In genomic region chr4:15682790-15683495, GRCh38 we compare ENCODE assay signal across 8 cellular contexts. TPM values are rescaled to one million over a fixed set of nuclear protein-coding genes. Genes with fewer than 3 reads are reported as not detected.
DNase-seq lines count a peak whose midpoint lies in the region; ATAC-seq, FAIRE-seq and TF ChIP-seq lines count a peak whose summit lies in the region.

No MANE protein-coding gene starts in this region.

- no peaks in the 10 kb centered on the region for H3K9me1 ChIP-seq in K562 (ENCODE audit: control insufficient read depth, insufficient read depth, low read length)

- ATAC-seq in K562 (no peak), HG03159 (IDR thresholded peaks at IDR 0.05; ENCODE audit: unreplicated experiment) (no peak), GM19455 (IDR thresholded peaks at IDR 0.05; ENCODE audit: unreplicated experiment) (no peak)

- no TSS peak for BruUV-seq in K562 (replicated peaks; lab: Mats Ljungman, UMichigan)

- H3K4me1 ChIP-seq in HUES64 (ENCODE audit: insufficient read depth, low read length), result peaks cover 44% of the 10 kb centered on the region
- H3K4me1 ChIP-seq in K562 (replicated peaks in 1 of 2; ENCODE audit: control insufficient read depth in 2 of 2, insufficient read depth in 2 of 2, low read length in 2 of 2), result peaks cover 4 to 5% of the 10 kb centered on the region in 2 experiments; a peak in 1 of 5 replicates
- H3K4me1 ChIP-seq in mucosa of rectum (ENCODE audit: control insufficient read depth in 2 of 2, insufficient read depth in 2 of 2, low read length in 2 of 2), result peaks cover 3 to 11% of the 10 kb centered on the region in 2 donors

- in situ Hi-C loops in K562 (cut with MboI), result no loop called here

- peaks cover 70% of the 10 kb centered on the region for H3K79me2 ChIP-seq in K562 (ENCODE audit: control insufficient read depth, insufficient read depth, low read length)

- no peaks in the 10 kb centered on the region for H3K27me3 ChIP-seq in HUES64 (ENCODE audit: insufficient read depth, low read length)
- no peaks in the 10 kb centered on the region for H3K27me3 ChIP-seq in K562 (ENCODE audit: control insufficient read depth in 2 of 2, insufficient read depth in 2 of 2, low read length in 2 of 2)
- H3K27me3 ChIP-seq in mucosa of rectum (ENCODE audit: control insufficient read depth in 2 of 2, insufficient read depth in 2 of 2, low read length in 2 of 2), result no peaks in the 10 kb centered on the region

- peak overlapping the region; percentile 86 for H3K4me3 ChIP-seq in AG09309 (ENCODE audit: control insufficient read depth, low read depth, low read length)
- H3K4me3 ChIP-seq in HUES64 (ENCODE audit: low read length), result peak overlapping the region; percentile 87
- peak overlapping the region; percentile 67 for H3K4me3 ChIP-seq in K562
- H3K4me3 ChIP-seq in mucosa of rectum (ENCODE audit: low read length in 2 of 2), result peak overlapping the region; percentile 91 to 95

- peak overlapping the region; percentile 97 for H3K27ac ChIP-seq in HUES64 (ENCODE audit: low read depth, low read length)
- H3K27ac ChIP-seq in K562 (ENCODE audit: extremely low read depth, low read depth, low read length), result 0 out of 3 replicates have a peak overlapping the region, but pooled peaks have one; percentile 87
- peak overlapping the region; percentile 94 to 98 for H3K27ac ChIP-seq in mucosa of rectum (ENCODE audit: low read depth in 2 of 2, low read length in 2 of 2)

- WGBS in HUES64, result 61% methylated on average over 5 of the region's 6 CpGs
- 27% methylated on average over 6 of the region's 6 CpGs for WGBS in K562 (ENCODE audit: insufficient coverage, low coverage, missing lambda C conversion rate)

- CTCF ChIA-PET in K562 (lab: Yijun Ruan, JAX; ENCODE audit: low intra/inter-chr PET ratio), result no interaction called here

- no peak for TF ChIP-seq EP300 in K562 (IDR thresholded peaks at IDR 0.05; ENCODE audit: low read length)

- intact Hi-C loops in K562 (cut with micrococcal nuclease), result loop anchor here (10.0 kb wide), 1 partner anchor 542 kb away; the partner anchor contains the start of gene TAPT1

- H3K9me3 ChIP-seq in HUES64 (ENCODE audit: insufficient read depth, low read depth, low read length) (no peaks in the 10 kb centered on the region), K562 (replicated peaks; ENCODE audit: control insufficient read depth, insufficient read depth, low read depth, low read length) (no peaks in the 10 kb centered on the region), mucosa of rectum (ENCODE audit: control insufficient read depth in 2 of 2, low read length in 2 of 2) (no peaks in the 10 kb centered on the region)

- POLR2A ChIA-PET in K562 (lab: Yijun Ruan, JAX), result interaction anchor here (0.5 to 2.2 kb wide), 2 partner anchors 27 to 167 kb away, joined by 7 to 9 read pairs; no protein-coding TSS in a partner anchor

- DNase-seq in AG09309 (ENCODE audit: low read depth) (no peak), K562 (ENCODE audit: extremely low read depth in 1 of 4, low spot score in 3 of 4) (no peak), NCI-H526 treated with DMSO at 0.1 percent for 48 hours (lab: John Stamatoyannopoulos, UW) (no peak), NCI-H1092 (lab: John Stamatoyannopoulos, UW) (no peak)

- peak overlapping the region; percentile 93 for H3K4me2 ChIP-seq in K562 (ENCODE audit: insufficient read depth, low read length)

- peak overlapping the region; percentile 96 for H3K9ac ChIP-seq in HUES64 (ENCODE audit: low read depth, low read length)
- H3K9ac ChIP-seq in K562 (ENCODE audit: insufficient read depth in 1 of 2, low read depth in 2 of 2, low read length in 2 of 2), result peak overlapping the region in 1 of 2 experiments; percentile 96; a peak in 2 of 4 replicates
- H3K9ac ChIP-seq in mucosa of rectum (ENCODE audit: low read depth in 1 of 2, low read length in 2 of 2), result peak overlapping the region in 1 of 2 donors; percentile 98

- TF ChIP-seq RAD21 in K562 (CRISPR knock-in tag; conservative IDR thresholded peaks at IDR 0.05 in 1 of 2, IDR thresholded peaks at IDR 0.05 in 1 of 2), result no peak

- TF ChIP-seq CTCF in AG09309 (IDR thresholded peaks at IDR 0.05; ENCODE audit: control insufficient read depth, insufficient read depth, low read depth, low read length, missing control alignments) (no peak), K562 (IDR thresholded peaks at IDR 0.05 in 2 of 3, conservative IDR thresholded peaks at IDR 0.05 in 1 of 3; ENCODE audit: insufficient read depth in 2 of 3, low read depth in 1 of 3, low read length in 3 of 3) (no peak)

- H3K36me3 ChIP-seq in HUES64 (ENCODE audit: insufficient read depth, low read length) (peaks cover 37% of the 10 kb centered on the region), K562 (ENCODE audit: control insufficient read depth, insufficient read depth, low read length) (peaks cover 43% of the 10 kb centered on the region), mucosa of rectum (ENCODE audit: control insufficient read depth in 2 of 2, insufficient read depth in 2 of 2, low read length in 2 of 2) (peaks cover 18 to 21% of the 10 kb centered on the region in 2 donors)

- TF ChIP-seq POLR2A in K562 (conservative IDR thresholded peaks at IDR 0.05), result no peak

- peak overlapping the region; percentile 92; the same call in 1 of the 2 replicates for H2AFZ ChIP-seq in K562 (ENCODE audit: low read depth, low read length)

- H4K20me1 ChIP-seq in K562 (replicated peaks; ENCODE audit: control insufficient read depth, insufficient read depth, low read length), result no peaks in the 10 kb centered on the region

- FAIRE-seq in K562 (lab: Jason Lieb, UNC), result no peak

RNA-seq across cellular contexts. Expression of gene FAM200B, which starts 1.3 kb away (rescaled TPM):
- polyA plus RNA-seq in HUES64 (2013, experiment 1 of 2), result 26.5 TPM
- polyA plus RNA-seq in HUES64 (2013, experiment 2 of 2), result 27.7 TPM
- 8.1 and 22.4 TPM in 2 replicates for total RNA-seq in K562 (2011; cell fraction: chromatin; rRNA removed; ENCODE audit: low replicate concordance)
- total RNA-seq in K562 (2011; cell fraction: nucleolus; rRNA removed), result 4.8 and 5.4 TPM in 2 replicates
- total RNA-seq in K562 (2011; cell fraction: nucleoplasm; rRNA removed), result 8.8 and 11.5 TPM in 2 replicates
- total RNA-seq in K562 (2014; rRNA removed) (17.4 and 21.3 TPM in 2 replicates), K562 (2014; rRNA removed; fragmentation: Illumina TruSeq; extraction: Trizol) (25.5 and 31.8 TPM in 2 replicates), K562 (2015; rRNA removed; fragmentation: Illumina TruSeq; extraction: Trizol) (33.4 and 36.3 TPM in 2 replicates), K562 (2021) (23.2 and 25.4 TPM in 2 replicates)
- polyA plus RNA-seq in K562 (2011; rRNA removed) (21.9 and 22.6 TPM in 2 replicates), K562 (2014; fragmentation: Illumina TruSeq; extraction: Trizol) (39.1 and 48.0 TPM in 2 replicates), K562 (2014; fragmentation: Nextera tagmentation; extraction: Ambion mirVana) (10 to 100 TPM; 23.2 to 27.6 TPM), K562 (2014; rRNA removed) (23.3 and 30.3 TPM in 2 replicates)
- polyA plus RNA-seq in K562 (2011; cell fraction: cytosol; rRNA removed), result 5.5 and 12.1 TPM in 2 replicates
- 25.6 and 39.2 TPM in 2 replicates for polyA plus RNA-seq in K562 (2011; cell fraction: nucleus; rRNA removed)
- polyA plus RNA-seq in K562 (2012), result 44.3 and 49.2 TPM in 2 replicates
- polyA minus RNA-seq in K562 (2011; rRNA and poly(A)+ RNA removed), result 12.2 and 17.3 TPM in 2 replicates
- 5.6 and 8.2 TPM in 2 replicates for polyA minus RNA-seq in K562 (2011; cell fraction: cytosol; rRNA and poly(A)+ RNA removed)
- polyA minus RNA-seq in K562 (2011; cell fraction: nucleus; rRNA and poly(A)+ RNA removed), result 14.4 and 34.0 TPM in 2 replicates

RNA-seq across cellular contexts. Expression of gene BST1, which starts 19.9 kb away (rescaled TPM):
- 0.45 TPM for polyA plus RNA-seq in HUES64 (2013, experiment 1 of 2)
- polyA plus RNA-seq in HUES64 (2013, experiment 2 of 2), result 0.82 TPM
- not detected in 2 replicates for total RNA-seq in K562 (2011; cell fraction: chromatin; rRNA removed; ENCODE audit: low replicate concordance)
- not detected in 2 replicates for total RNA-seq in K562 (2011; cell fraction: nucleolus; rRNA removed)
- total RNA-seq in K562 (2011; cell fraction: nucleoplasm; rRNA removed), result not detected in 2 replicates
- not detected in 2 replicates for total RNA-seq in K562 (2014; rRNA removed)
- not detected in 2 replicates for total RNA-seq in K562 (2014; rRNA removed; fragmentation: Illumina TruSeq; extraction: Trizol)
- not detected in 2 replicates for total RNA-seq in K562 (2015; rRNA removed; fragmentation: Illumina TruSeq; extraction: Trizol)
- not detected in 2 replicates for total RNA-seq in K562 (2021)
- polyA plus RNA-seq in K562 (2011; rRNA removed), result 0.07 TPM in 2 replicates
- polyA plus RNA-seq in K562 (2011; cell fraction: cytosol; rRNA removed), result 0.04 TPM in 1 of 2 replicates, not detected in the other
- polyA plus RNA-seq in K562 (2011; cell fraction: nucleus; rRNA removed), result 0.20 TPM in 1 of 2 replicates, not detected in the other
- 0.12 and 0.42 TPM in 2 replicates for polyA plus RNA-seq in K562 (2012)
- polyA plus RNA-seq in K562 (2014; fragmentation: Illumina TruSeq; extraction: Trizol), result not detected in 2 replicates
- polyA plus RNA-seq in K562 (2014; fragmentation: Nextera tagmentation; extraction: Ambion mirVana), result under 1 TPM; 0.04 to 0.38 TPM
- polyA plus RNA-seq in K562 (2014; rRNA removed), result not detected in 2 replicates
- polyA minus RNA-seq in K562 (2011; rRNA and poly(A)+ RNA removed), result 0.39 TPM in 1 of 2 replicates, not detected in the other
- not detected in 2 replicates for polyA minus RNA-seq in K562 (2011; cell fraction: cytosol; rRNA and poly(A)+ RNA removed)
- polyA minus RNA-seq in K562 (2011; cell fraction: nucleus; rRNA and poly(A)+ RNA removed), result not detected in 2 replicates

RNA-seq across cellular contexts. Expression of gene FBXL5, which starts 27.8 kb away (rescaled TPM):
- polyA plus RNA-seq in HUES64 (2013, experiment 1 of 2), result 47.1 TPM
- 51.2 TPM for polyA plus RNA-seq in HUES64 (2013, experiment 2 of 2)
- total RNA-seq in K562 (2011; cell fraction: chromatin; rRNA removed; ENCODE audit: low replicate concordance), result 35.4 and 67.8 TPM in 2 replicates
- total RNA-seq in K562 (2011; cell fraction: nucleolus; rRNA removed), result 35.7 and 50.1 TPM in 2 replicates
- 48.0 and 50.8 TPM in 2 replicates for total RNA-seq in K562 (2011; cell fraction: nucleoplasm; rRNA removed)
- total RNA-seq in K562 (2014; rRNA removed) (32.1 and 37.9 TPM in 2 replicates), K562 (2014; rRNA removed; fragmentation: Illumina TruSeq; extraction: Trizol) (25.3 and 27.9 TPM in 2 replicates), K562 (2015; rRNA removed; fragmentation: Illumina TruSeq; extraction: Trizol) (29.0 and 35.2 TPM in 2 replicates), K562 (2021) (22.1 and 23.5 TPM in 2 replicates)
- polyA plus RNA-seq in K562 (2011; rRNA removed) (24.3 and 26.5 TPM in 2 replicates), K562 (2014; fragmentation: Illumina TruSeq; extraction: Trizol) (13.2 and 15.9 TPM in 2 replicates), K562 (2014; fragmentation: Nextera tagmentation; extraction: Ambion mirVana) (10 to 100 TPM in 1 of 2 experiments, 1 to 10 TPM in 1; 6.0 to 10.8 TPM), K562 (2014; rRNA removed) (15.5 and 28.9 TPM in 2 replicates)
- polyA plus RNA-seq in K562 (2011; cell fraction: cytosol; rRNA removed), result 10.0 and 12.9 TPM in 2 replicates
- polyA plus RNA-seq in K562 (2011; cell fraction: nucleus; rRNA removed), result 25.4 and 27.0 TPM in 2 replicates
- 16.8 and 33.6 TPM in 2 replicates for polyA plus RNA-seq in K562 (2012)
- polyA minus RNA-seq in K562 (2011; rRNA and poly(A)+ RNA removed), result 37.8 and 49.9 TPM in 2 replicates
- 11.3 and 16.2 TPM in 2 replicates for polyA minus RNA-seq in K562 (2011; cell fraction: cytosol; rRNA and poly(A)+ RNA removed)
- 46.7 and 68.4 TPM in 2 replicates for polyA minus RNA-seq in K562 (2011; cell fraction: nucleus; rRNA and poly(A)+ RNA removed)
